ENCODE assay signal across 23 cellular contexts in genomic region chr2:231413921-231414476, GRCh38. TPM values are rescaled to one million over a fixed set of nuclear protein-coding genes. Genes with fewer than 3 reads are reported as not detected.
DNase-seq lines count a peak whose midpoint lies in the region; ATAC-seq and TF ChIP-seq lines count a peak whose summit lies in the region.
"Had no signal": no experiment of that assay in that cellular context is flagged by ENCODE, and none has a peak within 500 bp of the region (broad histone marks: within the 10 kb centered on the region; RNA-seq: fewer than 3 reads in every experiment).

No MANE protein-coding gene starts in this region.

- CTCF ChIA-PET in CD4-positive, alpha-beta T cell (lab: Charles Lee): no interaction called here
- CTCF ChIA-PET in mammary epithelial cell (lab: Charles Lee; ENCODE audit: low non-redundant PET): no interaction called here

- H3K9me3 ChIP-seq in CD4-positive, alpha-beta T cell (ENCODE audit: control insufficient read depth, low read length): peaks cover 10% of the 10 kb centered on the region
- H3K9me3 ChIP-seq in iPS-20b (ENCODE audit: insufficient read depth, low read depth, low read length): peaks cover 12% of the 10 kb centered on the region; the same call in 1 of the 2 replicates
- peaks cover 8% of the 10 kb centered on the region for H3K9me3 ChIP-seq in mammary epithelial cell (replicated peaks; ENCODE audit: insufficient read depth, low read length)
- H3K9me3 ChIP-seq: pancreas, sigmoid colon had no signal

- 84% methylated on average over 15 of the region's 15 CpGs for WGBS in mammary epithelial cell (ENCODE audit: low coverage, missing lambda C conversion rate)

- no peak for ATAC-seq in CD4-positive, alpha-beta T cell (ENCODE audit: poor library complexity)
- ATAC-seq in GM21737 (IDR thresholded peaks at IDR 0.05; ENCODE audit: unreplicated experiment): no peak
- ATAC-seq: effector memory CD8-positive, alpha-beta T cell; esophagus mucosa; foreskin keratinocyte; pancreas; SK-N-SH treated with all-trans-retinoic acid at 6 μM for 48 hours had no signal

- H3K36me3 Mint-ChIP-seq in CD4-positive, alpha-beta T cell (ENCODE audit: low read depth): no peaks in the 10 kb centered on the region
- no peaks in the 10 kb centered on the region for H3K36me3 Mint-ChIP-seq in nephron (ENCODE audit: low read depth)

- no peak for DNase-seq in CD4-positive, alpha-beta T cell
- DNase-seq in HuH-7.5 (ENCODE audit: low spot score) (peak; percentile 49), dedifferentiated amniotic fluid mesenchymal stem cell (ENCODE audit: extremely low spot score) (no peak), mammary epithelial cell (no peak)
- no peak for DNase-seq in activated CD4-positive, alpha-beta T cell treated with anti-CD3 and anti-CD28 coated beads, Interleukin-2, amount 50 U/mL, for 48 hours
- DNase-seq: activated CD4-positive, alpha-beta T cell treated with anti-CD3 and anti-CD28 coated beads for 4 hours; activated T-cell treated with anti-CD3 and anti-CD28 coated beads, Interleukin-2, amount 50 U/mL, for 24 hours; effector memory CD8-positive, alpha-beta T cell; foreskin keratinocyte; NCI-H1092; NCI-H187 treated with DMSO at 0.1 percent for 48 hours; NCI-H69; pancreas; sigmoid colon; stimulated activated CD4-positive, alpha-beta T cell treated with anti-CD3 and anti-CD28 coated beads, Interleukin-15, amount 100 ng/mL, for 24 hours; T-helper 2 cell had no signal

- H3K36me3 ChIP-seq in iPS-20b (ENCODE audit: insufficient read depth, low read depth, low read length) (no peaks in the 10 kb centered on the region), mammary epithelial cell (ENCODE audit: insufficient read depth, low read length) (no peaks in the 10 kb centered on the region)
- H3K36me3 ChIP-seq: pancreas, sigmoid colon had no signal

- no peaks in the 10 kb centered on the region for H3K4me1 Mint-ChIP-seq in CD4-positive, alpha-beta T cell (ENCODE audit: low read depth)
- H3K4me1 Mint-ChIP-seq in nephron: peaks cover 17% of the 10 kb centered on the region

- dilution Hi-C loops in mammary epithelial cell (cut with HindIII; ENCODE audit: low sequenced_read_pairs): no loop called here

- H4K20me1 ChIP-seq in mammary epithelial cell (ENCODE audit: insufficient read depth, low read length): no peaks in the 10 kb centered on the region

- POLR2A ChIA-PET in CD4-positive, alpha-beta T cell (lab: Charles Lee): no interaction called here

- H3K27me3 Mint-ChIP-seq in CD4-positive, alpha-beta T cell: peaks cover 45% of the 10 kb centered on the region
- peaks cover 19% of the 10 kb centered on the region for H3K27me3 Mint-ChIP-seq in nephron (ENCODE audit: low read depth)

- no TSS peak for BruUV-seq in mammary epithelial cell (replicated peaks; lab: Mats Ljungman, UMichigan)

- H2AFZ ChIP-seq in mammary epithelial cell (ENCODE audit: low read depth, low read length): no peak overlapping the region

- in situ Hi-C loops in mammary epithelial cell (cut with MboI; ENCODE audit: low sequenced_read_pairs in 2 of 2): loop anchor here (5.0 to 10.0 kb wide), 3 partner anchors 187 to 309 kb away; no protein-coding TSS in a partner anchor

- H3K9ac ChIP-seq in iPS-20b (ENCODE audit: low read depth, low read length): no peak overlapping the region; the same call in 1 of the 2 replicates
- no peak overlapping the region for H3K9ac ChIP-seq in mammary epithelial cell (ENCODE audit: insufficient read depth, low read length)

- H3K4me3 ChIP-seq in iPS-20b (ENCODE audit: low read length): peak overlapping the region; percentile 3; the same call in 1 of the 2 replicates
- no peak overlapping the region for H3K4me3 ChIP-seq in mammary epithelial cell (replicated peaks in 1 of 3; ENCODE audit: insufficient read depth in 1 of 3, low read depth in 2 of 3, low read length in 3 of 3)
- H3K4me3 ChIP-seq: lung, sigmoid colon had no signal

- intact Hi-C loops in CD4-positive, alpha-beta T cell (cut with DNase I, micrococcal nuclease): loop anchor here (5.0 to 10.0 kb wide), 2 partner anchors 312 to 1069 kb away; no protein-coding TSS in a partner anchor
- intact Hi-C loops in mammary epithelial cell (cut with micrococcal nuclease): loop anchor here (2.0 to 10.0 kb wide), 3 partner anchors 117 to 589 kb away; no protein-coding TSS in a partner anchor

- peaks cover 38% of the 10 kb centered on the region for H3K27me3 ChIP-seq in CD4-positive, alpha-beta T cell (ENCODE audit: control insufficient read depth, insufficient read depth, low read length)
- H3K27me3 ChIP-seq in iPS-20b (ENCODE audit: insufficient read depth, low read length): no peaks in the 10 kb centered on the region; the same call in 1 of the 2 replicates
- H3K27me3 ChIP-seq in mammary epithelial cell (ENCODE audit: insufficient read depth, low read length): no peaks in the 10 kb centered on the region
- H3K27me3 ChIP-seq: foreskin keratinocyte, pancreas, sigmoid colon had no signal

- H3K27ac ChIP-seq in CD4-positive, alpha-beta T cell (ENCODE audit: low read depth, low read length): no peak overlapping the region
- H3K27ac ChIP-seq in iPS-20b (ENCODE audit: low read length) (no peak overlapping the region), mammary epithelial cell (ENCODE audit: insufficient read depth, low read depth, low read length) (no peak overlapping the region)
- H3K27ac ChIP-seq: foreskin keratinocyte, sigmoid colon had no signal

- H3K4me1 ChIP-seq in iPS-20b (ENCODE audit: insufficient read depth, low read length) (peaks cover 25% of the 10 kb centered on the region), mammary epithelial cell (ENCODE audit: insufficient read depth, low read length) (peaks cover 12% of the 10 kb centered on the region)
- H3K4me1 ChIP-seq: foreskin keratinocyte had no signal

- H3K9me3 Mint-ChIP-seq in CD4-positive, alpha-beta T cell: no peaks in the 10 kb centered on the region
- H3K9me3 Mint-ChIP-seq in nephron: peaks cover 3% of the 10 kb centered on the region

- no peaks in the 10 kb centered on the region for H3K79me2 ChIP-seq in mammary epithelial cell (ENCODE audit: insufficient read depth, low read length)

- H3K4me3 Mint-ChIP-seq in CD4-positive, alpha-beta T cell: peak overlapping the region; percentile 4
- peak overlapping the region; percentile 31 to 53 (median 37) for H3K4me3 Mint-ChIP-seq in nephron
- H3K4me3 Mint-ChIP-seq: activated T-cell treated with anti-CD3 and anti-CD28 coated beads, Interleukin-2, amount 50 U/mL, for 24 hours; effector memory CD8-positive, alpha-beta T cell had no signal

- H3K4me2 ChIP-seq in mammary epithelial cell (ENCODE audit: insufficient read depth, low read depth, low read length): no peak overlapping the region

- no peak overlapping the region for H3K27ac Mint-ChIP-seq in CD4-positive, alpha-beta T cell
- peak overlapping the region in 1 of 3 experiments; percentile 1 for H3K27ac Mint-ChIP-seq in nephron
- H3K27ac Mint-ChIP-seq: activated T-cell treated with anti-CD3 and anti-CD28 coated beads, Interleukin-2, amount 50 U/mL, for 24 hours; effector memory CD8-positive, alpha-beta T cell had no signal

- TF ChIP-seq CTCF in CD4-positive, alpha-beta T cell (IDR thresholded peaks at IDR 0.05): no peak
- TF ChIP-seq CTCF in nephron (IDR thresholded peaks at IDR 0.05; ENCODE audit: unreplicated experiment in 3 of 3): no peak
- TF ChIP-seq CTCF in mammary epithelial cell (conservative IDR thresholded peaks at IDR 0.05 in 1 of 2, IDR thresholded peaks at IDR 0.05 in 1 of 2; ENCODE audit: extremely low read depth in 1 of 2, insufficient read depth in 1 of 2, low read depth in 1 of 2, low read length in 2 of 2): no peak

RNA-seq across cellular contexts. Expression of gene B3GNT7, which starts 18.5 kb away (rescaled TPM):
- total RNA-seq in CD4-positive, alpha-beta T cell: under 1 TPM; 0.38 to 0.89 TPM
- total RNA-seq in mammary epithelial cell: 1 to 10 TPM in 1 of 2 donors, under 1 TPM in 1; 0.61 to 7.3 TPM
- 0.19 TPM for polyA plus RNA-seq in mammary epithelial cell
- polyA minus RNA-seq in mammary epithelial cell: not detected
- total RNA-seq: myocyte had no signal

RNA-seq across cellular contexts. Expression of gene NCL, which starts 50.3 kb away (rescaled TPM):
- total RNA-seq in CD4-positive, alpha-beta T cell: 100 to 1,000 TPM; 387 to 395 TPM
- 100 to 1,000 TPM in 1 of 2 donors, 10 to 100 TPM in 1; 98.0 to 671 TPM for total RNA-seq in mammary epithelial cell
- polyA plus RNA-seq in mammary epithelial cell: 103 TPM
- polyA minus RNA-seq in mammary epithelial cell: 163 TPM
